In the genomic region with DNA sequence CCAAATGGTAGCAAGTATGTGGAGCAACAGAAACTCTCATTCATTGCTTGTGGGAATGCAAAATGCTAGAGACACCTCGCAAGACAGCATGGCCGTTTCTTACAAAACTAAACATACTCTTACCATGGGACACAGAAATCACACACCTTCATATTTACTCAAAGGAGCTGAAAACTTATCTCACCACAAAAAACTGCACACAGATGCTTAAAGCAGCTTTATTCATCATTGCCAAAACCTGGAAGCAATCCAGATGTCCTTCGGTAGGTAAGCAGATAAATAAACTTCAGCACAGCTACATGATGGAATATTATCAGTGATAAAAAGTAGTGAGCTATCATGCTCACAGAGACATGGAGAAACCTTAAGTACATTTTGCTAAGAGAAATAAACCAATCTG, we compare ENCODE assay signal across 1 cellular context.
TF ChIP-seq lines count a peak whose summit lies in the region.

No MANE protein-coding gene starts in this region.

TF ChIP-seq in HEK293, 187 proteins besides CTCF, POLR2A, EP300 and RAD21 (continued from another document):
- TF ChIP-seq ZBTB11 (tag by site-specific recombination; conservative IDR thresholded peaks at IDR 0.05; ENCODE audit: low read depth): no peak
